ENCODE assay signal across 1 cellular context in the genomic region with DNA sequence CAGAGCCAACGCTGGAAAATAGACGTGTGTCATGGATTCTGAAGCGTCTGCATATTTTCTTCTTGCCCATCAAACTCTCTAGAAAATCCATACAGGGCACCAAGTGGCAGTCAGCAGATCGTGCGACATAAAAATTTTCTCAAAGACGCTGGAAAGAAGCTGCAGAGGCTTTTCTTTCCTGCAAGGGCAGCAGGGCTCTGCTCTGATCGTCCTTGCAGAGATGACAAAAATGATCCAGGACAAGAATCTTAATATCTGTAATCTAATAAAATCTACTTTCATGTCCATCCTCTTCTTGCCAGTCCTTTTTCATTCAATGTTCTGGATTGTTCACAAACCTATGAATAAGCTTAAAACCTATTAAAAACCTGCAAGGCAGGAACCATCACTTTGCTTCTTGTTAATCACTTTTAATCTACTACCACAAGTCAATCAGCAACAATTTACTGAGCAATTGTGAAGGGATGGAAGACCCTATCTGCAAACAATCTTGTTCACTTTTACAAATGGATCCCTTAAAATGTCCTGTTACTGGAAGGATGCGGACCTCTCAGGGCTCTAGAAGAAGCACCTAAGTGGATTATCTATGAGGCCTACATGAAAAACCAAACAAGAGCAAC.
TF ChIP-seq lines count a peak whose summit lies in the region.

No MANE protein-coding gene starts in this region.

TF ChIP-seq in HepG2, 621 proteins besides CTCF, POLR2A, EP300 and RAD21 (continued from another document and continues in another):
- TF ChIP-seq, protein P1, sequence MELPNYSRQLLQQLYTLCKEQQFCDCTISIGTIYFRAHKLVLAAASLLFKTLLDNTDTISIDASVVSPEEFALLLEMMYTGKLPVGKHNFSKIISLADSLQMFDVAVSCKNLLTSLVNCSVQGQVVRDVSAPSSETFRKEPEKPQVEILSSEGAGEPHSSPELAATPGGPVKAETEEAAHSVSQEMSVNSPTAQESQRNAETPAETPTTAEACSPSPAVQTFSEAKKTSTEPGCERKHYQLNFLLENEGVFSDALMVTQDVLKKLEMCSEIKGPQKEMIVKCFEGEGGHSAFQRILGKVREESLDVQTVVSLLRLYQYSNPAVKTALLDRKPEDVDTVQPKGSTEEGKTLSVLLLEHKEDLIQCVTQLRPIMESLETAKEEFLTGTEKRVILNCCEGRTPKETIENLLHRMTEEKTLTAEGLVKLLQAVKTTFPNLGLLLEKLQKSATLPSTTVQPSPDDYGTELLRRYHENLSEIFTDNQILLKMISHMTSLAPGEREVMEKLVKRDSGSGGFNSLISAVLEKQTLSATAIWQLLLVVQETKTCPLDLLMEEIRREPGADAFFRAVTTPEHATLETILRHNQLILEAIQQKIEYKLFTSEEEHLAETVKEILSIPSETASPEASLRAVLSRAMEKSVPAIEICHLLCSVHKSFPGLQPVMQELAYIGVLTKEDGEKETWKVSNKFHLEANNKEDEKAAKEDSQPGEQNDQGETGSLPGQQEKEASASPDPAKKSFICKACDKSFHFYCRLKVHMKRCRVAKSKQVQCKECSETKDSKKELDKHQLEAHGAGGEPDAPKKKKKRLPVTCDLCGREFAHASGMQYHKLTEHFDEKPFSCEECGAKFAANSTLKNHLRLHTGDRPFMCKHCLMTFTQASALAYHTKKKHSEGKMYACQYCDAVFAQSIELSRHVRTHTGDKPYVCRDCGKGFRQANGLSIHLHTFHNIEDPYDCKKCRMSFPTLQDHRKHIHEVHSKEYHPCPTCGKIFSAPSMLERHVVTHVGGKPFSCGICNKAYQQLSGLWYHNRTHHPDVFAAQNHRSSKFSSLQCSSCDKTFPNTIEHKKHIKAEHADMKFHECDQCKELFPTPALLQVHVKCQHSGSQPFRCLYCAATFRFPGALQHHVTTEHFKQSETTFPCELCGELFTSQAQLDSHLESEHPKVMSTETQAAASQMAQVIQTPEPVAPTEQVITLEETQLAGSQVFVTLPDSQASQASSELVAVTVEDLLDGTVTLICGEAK (IDR thresholded peaks at IDR 0.05) = no peak
- TF ChIP-seq, protein P1 (CRISPR knock-in tag; IDR thresholded peaks at IDR 0.05) = no peak
- TF ChIP-seq CHD2 (IDR thresholded peaks at IDR 0.05; ENCODE audit: low read depth, low read length) (no peak), ZFY (CRISPR knock-in tag; IDR thresholded peaks at IDR 0.05) (no peak), SRSF4 (IDR thresholded peaks at IDR 0.05; ENCODE audit: low read depth, low read length, poor library complexity, severe bottlenecking) (no peak), ZNF562 (CRISPR knock-in tag; IDR thresholded peaks at IDR 0.05; ENCODE audit: borderline replicate concordance) (no peak), EEA1 (CRISPR knock-in tag; IDR thresholded peaks at IDR 0.05; ENCODE audit: borderline replicate concordance) (no peak), REXO4 (CRISPR knock-in tag; IDR thresholded peaks at IDR 0.05; ENCODE audit: borderline replicate concordance) (no peak), MIER2 (CRISPR knock-in tag; IDR thresholded peaks at IDR 0.05) (no peak), FOXA3 (CRISPR knock-in tag; IDR thresholded peaks at IDR 0.05) (no peak), NR2F2 (IDR thresholded peaks at IDR 0.05; ENCODE audit: borderline replicate concordance, low read depth) (0 out of 2 replicates have a peak, but pooled peaks have one; percentile 11), ZNF343 (CRISPR knock-in tag; IDR thresholded peaks at IDR 0.05) (no peak), RBFOX2 (IDR thresholded peaks at IDR 0.05; ENCODE audit: low read depth, low read length) (no peak), CBFB (CRISPR knock-in tag; IDR thresholded peaks at IDR 0.05) (no peak), ZNF724P (CRISPR knock-in tag; IDR thresholded peaks at IDR 0.05; ENCODE audit: borderline replicate concordance) (no peak), ZNF550 (CRISPR knock-in tag; IDR thresholded peaks at IDR 0.05; ENCODE audit: borderline replicate concordance) (no peak), POLR2AphosphoS5 (IDR thresholded peaks at IDR 0.05; ENCODE audit: low read depth, low read length) (no peak), HNRNPUL1 (IDR thresholded peaks at IDR 0.05; ENCODE audit: low read depth, low read length) (no peak), FOSL1 (CRISPR knock-in tag; IDR thresholded peaks at IDR 0.05; ENCODE audit: borderline replicate concordance) (no peak), ZSCAN12 (CRISPR knock-in tag; IDR thresholded peaks at IDR 0.05) (no peak), HIVEP1 (CRISPR knock-in tag; IDR thresholded peaks at IDR 0.05) (no peak), GATAD1 (CRISPR knock-in tag; IDR thresholded peaks at IDR 0.05) (no peak; the same call in 1 of the 2 replicates), NFYC (CRISPR knock-in tag; IDR thresholded peaks at IDR 0.05) (no peak), CEBPG (CRISPR knock-in tag; IDR thresholded peaks at IDR 0.05) (no peak), CENPT (CRISPR knock-in tag; IDR thresholded peaks at IDR 0.05; ENCODE audit: low read depth) (no peak), SIN3B (IDR thresholded peaks at IDR 0.05; ENCODE audit: low read length) (no peak), ARNT (IDR thresholded peaks at IDR 0.05) (no peak), MAFK (conservative IDR thresholded peaks at IDR 0.05 in 1 of 2, IDR thresholded peaks at IDR 0.05 in 1 of 2; ENCODE audit: low read length in 2 of 2) (no peak), ZNF674 (CRISPR knock-in tag; IDR thresholded peaks at IDR 0.05; ENCODE audit: low read depth) (no peak)
- TF ChIP-seq, protein P2, sequence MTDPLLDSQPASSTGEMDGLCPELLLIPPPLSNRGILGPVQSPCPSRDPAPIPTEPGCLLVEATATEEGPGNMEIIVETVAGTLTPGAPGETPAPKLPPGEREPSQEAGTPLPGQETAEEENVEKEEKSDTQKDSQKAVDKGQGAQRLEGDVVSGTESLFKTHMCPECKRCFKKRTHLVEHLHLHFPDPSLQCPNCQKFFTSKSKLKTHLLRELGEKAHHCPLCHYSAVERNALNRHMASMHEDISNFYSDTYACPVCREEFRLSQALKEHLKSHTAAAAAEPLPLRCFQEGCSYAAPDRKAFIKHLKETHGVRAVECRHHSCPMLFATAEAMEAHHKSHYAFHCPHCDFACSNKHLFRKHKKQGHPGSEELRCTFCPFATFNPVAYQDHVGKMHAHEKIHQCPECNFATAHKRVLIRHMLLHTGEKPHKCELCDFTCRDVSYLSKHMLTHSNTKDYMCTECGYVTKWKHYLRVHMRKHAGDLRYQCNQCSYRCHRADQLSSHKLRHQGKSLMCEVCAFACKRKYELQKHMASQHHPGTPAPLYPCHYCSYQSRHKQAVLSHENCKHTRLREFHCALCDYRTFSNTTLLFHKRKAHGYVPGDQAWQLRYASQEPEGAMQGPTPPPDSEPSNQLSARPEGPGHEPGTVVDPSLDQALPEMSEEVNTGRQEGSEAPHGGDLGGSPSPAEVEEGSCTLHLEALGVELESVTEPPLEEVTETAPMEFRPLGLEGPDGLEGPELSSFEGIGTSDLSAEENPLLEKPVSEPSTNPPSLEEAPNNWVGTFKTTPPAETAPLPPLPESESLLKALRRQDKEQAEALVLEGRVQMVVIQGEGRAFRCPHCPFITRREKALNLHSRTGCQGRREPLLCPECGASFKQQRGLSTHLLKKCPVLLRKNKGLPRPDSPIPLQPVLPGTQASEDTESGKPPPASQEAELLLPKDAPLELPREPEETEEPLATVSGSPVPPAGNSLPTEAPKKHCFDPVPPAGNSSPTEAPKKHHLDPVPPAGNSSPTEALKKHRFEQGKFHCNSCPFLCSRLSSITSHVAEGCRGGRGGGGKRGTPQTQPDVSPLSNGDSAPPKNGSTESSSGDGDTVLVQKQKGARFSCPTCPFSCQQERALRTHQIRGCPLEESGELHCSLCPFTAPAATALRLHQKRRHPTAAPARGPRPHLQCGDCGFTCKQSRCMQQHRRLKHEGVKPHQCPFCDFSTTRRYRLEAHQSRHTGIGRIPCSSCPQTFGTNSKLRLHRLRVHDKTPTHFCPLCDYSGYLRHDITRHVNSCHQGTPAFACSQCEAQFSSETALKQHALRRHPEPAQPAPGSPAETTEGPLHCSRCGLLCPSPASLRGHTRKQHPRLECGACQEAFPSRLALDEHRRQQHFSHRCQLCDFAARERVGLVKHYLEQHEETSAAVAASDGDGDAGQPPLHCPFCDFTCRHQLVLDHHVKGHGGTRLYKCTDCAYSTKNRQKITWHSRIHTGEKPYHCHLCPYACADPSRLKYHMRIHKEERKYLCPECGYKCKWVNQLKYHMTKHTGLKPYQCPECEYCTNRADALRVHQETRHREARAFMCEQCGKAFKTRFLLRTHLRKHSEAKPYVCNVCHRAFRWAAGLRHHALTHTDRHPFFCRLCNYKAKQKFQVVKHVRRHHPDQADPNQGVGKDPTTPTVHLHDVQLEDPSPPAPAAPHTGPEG (CRISPR knock-in tag; IDR thresholded peaks at IDR 0.05) = 0 out of 2 replicates have a peak, but pooled peaks have one; percentile 48
- TF ChIP-seq, protein P3, sequence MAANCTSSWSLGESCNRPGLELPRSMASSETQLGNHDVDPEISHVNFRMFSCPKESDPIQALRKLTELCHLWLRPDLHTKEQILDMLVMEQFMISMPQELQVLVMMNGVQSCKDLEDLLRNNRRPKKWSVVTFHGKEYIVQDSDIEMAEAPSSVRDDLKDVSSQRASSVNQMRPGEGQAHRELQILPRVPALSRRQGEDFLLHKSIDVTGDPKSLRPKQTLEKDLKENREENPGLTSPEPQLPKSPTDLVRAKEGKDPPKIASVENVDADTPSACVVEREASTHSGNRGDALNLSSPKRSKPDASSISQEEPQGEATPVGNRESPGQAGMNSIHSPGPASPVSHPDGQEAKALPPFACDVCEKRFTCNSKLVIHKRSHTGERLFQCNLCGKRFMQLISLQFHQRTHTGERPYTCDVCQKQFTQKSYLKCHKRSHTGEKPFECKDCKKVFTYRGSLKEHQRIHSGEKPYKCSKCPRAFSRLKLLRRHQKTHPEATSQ (CRISPR knock-in tag; IDR thresholded peaks at IDR 0.05; ENCODE audit: borderline replicate concordance) = no peak
- TF ChIP-seq, protein P4, sequence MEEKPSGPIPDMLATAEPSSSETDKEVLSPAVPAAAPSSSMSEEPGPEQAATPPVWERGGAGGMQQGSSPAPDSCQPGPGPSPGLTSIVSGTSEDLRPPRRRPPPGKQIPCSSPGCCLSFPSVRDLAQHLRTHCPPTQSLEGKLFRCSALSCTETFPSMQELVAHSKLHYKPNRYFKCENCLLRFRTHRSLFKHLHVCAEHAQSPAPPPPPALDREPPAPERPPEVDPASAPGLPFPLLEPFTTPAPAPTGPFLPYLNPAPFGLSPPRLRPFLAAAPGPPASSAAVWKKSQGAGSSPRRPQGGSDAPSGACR (CRISPR knock-in tag; IDR thresholded peaks at IDR 0.05) = no peak
- TF ChIP-seq, protein P5, sequence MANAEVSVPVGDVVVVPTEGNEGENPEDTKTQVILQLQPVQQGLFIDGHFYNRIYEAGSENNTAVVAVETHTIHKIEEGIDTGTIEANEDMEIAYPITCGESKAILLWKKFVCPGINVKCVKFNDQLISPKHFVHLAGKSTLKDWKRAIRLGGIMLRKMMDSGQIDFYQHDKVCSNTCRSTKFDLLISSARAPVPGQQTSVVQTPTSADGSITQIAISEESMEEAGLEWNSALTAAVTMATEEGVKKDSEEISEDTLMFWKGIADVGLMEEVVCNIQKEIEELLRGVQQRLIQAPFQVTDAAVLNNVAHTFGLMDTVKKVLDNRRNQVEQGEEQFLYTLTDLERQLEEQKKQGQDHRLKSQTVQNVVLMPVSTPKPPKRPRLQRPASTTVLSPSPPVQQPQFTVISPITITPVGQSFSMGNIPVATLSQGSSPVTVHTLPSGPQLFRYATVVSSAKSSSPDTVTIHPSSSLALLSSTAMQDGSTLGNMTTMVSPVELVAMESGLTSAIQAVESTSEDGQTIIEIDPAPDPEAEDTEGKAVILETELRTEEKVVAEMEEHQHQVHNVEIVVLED (CRISPR knock-in tag; IDR thresholded peaks at IDR 0.05; ENCODE audit: borderline replicate concordance) = peak; percentile 24; the same call in 1 of the 2 replicates
- TF ChIP-seq, protein P6, sequence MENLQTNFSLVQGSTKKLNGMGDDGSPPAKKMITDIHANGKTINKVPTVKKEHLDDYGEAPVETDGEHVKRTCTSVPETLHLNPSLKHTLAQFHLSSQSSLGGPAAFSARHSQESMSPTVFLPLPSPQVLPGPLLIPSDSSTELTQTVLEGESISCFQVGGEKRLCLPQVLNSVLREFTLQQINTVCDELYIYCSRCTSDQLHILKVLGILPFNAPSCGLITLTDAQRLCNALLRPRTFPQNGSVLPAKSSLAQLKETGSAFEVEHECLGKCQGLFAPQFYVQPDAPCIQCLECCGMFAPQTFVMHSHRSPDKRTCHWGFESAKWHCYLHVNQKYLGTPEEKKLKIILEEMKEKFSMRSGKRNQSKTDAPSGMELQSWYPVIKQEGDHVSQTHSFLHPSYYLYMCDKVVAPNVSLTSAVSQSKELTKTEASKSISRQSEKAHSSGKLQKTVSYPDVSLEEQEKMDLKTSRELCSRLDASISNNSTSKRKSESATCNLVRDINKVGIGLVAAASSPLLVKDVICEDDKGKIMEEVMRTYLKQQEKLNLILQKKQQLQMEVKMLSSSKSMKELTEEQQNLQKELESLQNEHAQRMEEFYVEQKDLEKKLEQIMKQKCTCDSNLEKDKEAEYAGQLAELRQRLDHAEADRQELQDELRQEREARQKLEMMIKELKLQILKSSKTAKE (CRISPR knock-in tag; IDR thresholded peaks at IDR 0.05; ENCODE audit: borderline replicate concordance) = no peak
